ENCODE assay signal across 1 cellular context in the genomic region with DNA sequence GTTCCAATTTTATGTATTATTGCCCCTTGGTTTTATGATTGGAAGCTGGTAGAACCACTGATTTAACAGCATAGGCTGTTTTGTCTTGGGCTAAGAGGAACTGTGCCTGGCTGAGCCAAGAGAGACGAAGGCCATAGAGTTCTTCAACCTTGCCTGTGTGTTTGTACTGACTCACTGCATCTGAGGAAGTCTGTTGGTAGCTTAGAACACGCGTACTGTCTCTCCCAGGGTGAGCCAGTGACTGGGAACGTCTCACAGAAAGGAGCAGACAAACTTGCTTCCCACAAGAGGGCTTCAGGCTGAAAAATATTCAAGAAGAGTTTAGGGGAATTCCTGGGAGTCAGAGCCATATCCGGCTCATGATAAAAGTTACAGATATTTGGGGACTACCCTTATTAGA.
TF ChIP-seq lines count a peak whose summit lies in the region.

No MANE protein-coding gene starts in this region.

TF ChIP-seq in GM12878, 131 proteins besides CTCF, POLR2A, EP300 and RAD21 (continued from another document):
- TF ChIP-seq ELK1 (IDR thresholded peaks at IDR 0.05; ENCODE audit: low read depth, low read length), result no peak
- no peak for TF ChIP-seq ETV6 (conservative IDR thresholded peaks at IDR 0.05 in 1 of 2, IDR thresholded peaks at IDR 0.05 in 1 of 2; ENCODE audit: borderline replicate concordance in 1 of 2, low read depth in 1 of 2)
- TF ChIP-seq BHLHE40 (IDR thresholded peaks at IDR 0.05; ENCODE audit: borderline replicate concordance in 1 of 2, low read depth in 2 of 2, low read length in 1 of 2), result no peak
- no peak for TF ChIP-seq SRF (IDR thresholded peaks at IDR 0.05; ENCODE audit: low read depth in 2 of 2, low read length in 2 of 2)
- no peak for TF ChIP-seq IRF4 (IDR thresholded peaks at IDR 0.05; ENCODE audit: low read depth, low read length)
- TF ChIP-seq, protein P1, sequence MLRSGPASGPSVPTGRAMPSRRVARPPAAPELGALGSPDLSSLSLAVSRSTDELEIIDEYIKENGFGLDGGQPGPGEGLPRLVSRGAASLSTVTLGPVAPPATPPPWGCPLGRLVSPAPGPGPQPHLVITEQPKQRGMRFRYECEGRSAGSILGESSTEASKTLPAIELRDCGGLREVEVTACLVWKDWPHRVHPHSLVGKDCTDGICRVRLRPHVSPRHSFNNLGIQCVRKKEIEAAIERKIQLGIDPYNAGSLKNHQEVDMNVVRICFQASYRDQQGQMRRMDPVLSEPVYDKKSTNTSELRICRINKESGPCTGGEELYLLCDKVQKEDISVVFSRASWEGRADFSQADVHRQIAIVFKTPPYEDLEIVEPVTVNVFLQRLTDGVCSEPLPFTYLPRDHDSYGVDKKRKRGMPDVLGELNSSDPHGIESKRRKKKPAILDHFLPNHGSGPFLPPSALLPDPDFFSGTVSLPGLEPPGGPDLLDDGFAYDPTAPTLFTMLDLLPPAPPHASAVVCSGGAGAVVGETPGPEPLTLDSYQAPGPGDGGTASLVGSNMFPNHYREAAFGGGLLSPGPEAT (IDR thresholded peaks at IDR 0.05; ENCODE audit: low read depth), result 0 out of 2 replicates have a peak, but pooled peaks have one; percentile 38
- peak; percentile 61; the same call in 1 of the 2 replicates for TF ChIP-seq SPI1 (IDR thresholded peaks at IDR 0.05; ENCODE audit: borderline replicate concordance, insufficient read depth, low read depth, low read length)
- TF ChIP-seq SMAD5 (IDR thresholded peaks at IDR 0.05; ENCODE audit: low read depth), result no peak
- TF ChIP-seq, protein P2, sequence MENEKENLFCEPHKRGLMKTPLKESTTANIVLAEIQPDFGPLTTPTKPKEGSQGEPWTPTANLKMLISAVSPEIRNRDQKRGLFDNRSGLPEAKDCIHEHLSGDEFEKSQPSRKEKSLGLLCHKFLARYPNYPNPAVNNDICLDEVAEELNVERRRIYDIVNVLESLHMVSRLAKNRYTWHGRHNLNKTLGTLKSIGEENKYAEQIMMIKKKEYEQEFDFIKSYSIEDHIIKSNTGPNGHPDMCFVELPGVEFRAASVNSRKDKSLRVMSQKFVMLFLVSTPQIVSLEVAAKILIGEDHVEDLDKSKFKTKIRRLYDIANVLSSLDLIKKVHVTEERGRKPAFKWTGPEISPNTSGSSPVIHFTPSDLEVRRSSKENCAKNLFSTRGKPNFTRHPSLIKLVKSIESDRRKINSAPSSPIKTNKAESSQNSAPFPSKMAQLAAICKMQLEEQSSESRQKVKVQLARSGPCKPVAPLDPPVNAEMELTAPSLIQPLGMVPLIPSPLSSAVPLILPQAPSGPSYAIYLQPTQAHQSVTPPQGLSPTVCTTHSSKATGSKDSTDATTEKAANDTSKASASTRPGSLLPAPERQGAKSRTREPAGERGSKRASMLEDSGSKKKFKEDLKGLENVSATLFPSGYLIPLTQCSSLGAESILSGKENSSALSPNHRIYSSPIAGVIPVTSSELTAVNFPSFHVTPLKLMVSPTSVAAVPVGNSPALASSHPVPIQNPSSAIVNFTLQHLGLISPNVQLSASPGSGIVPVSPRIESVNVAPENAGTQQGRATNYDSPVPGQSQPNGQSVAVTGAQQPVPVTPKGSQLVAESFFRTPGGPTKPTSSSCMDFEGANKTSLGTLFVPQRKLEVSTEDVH (IDR thresholded peaks at IDR 0.05; ENCODE audit: low read depth, partially characterized antibody), result no peak
- TF ChIP-seq SP1 (IDR thresholded peaks at IDR 0.05; ENCODE audit: low read depth, low read length), result no peak
- TF ChIP-seq SMC3 (IDR thresholded peaks at IDR 0.05; ENCODE audit: borderline replicate concordance, low read length), result no peak
- TF ChIP-seq MEF2B (IDR thresholded peaks at IDR 0.05; ENCODE audit: partially characterized antibody, poor library complexity, severe bottlenecking), result no peak
- 0 out of 2 replicates have a peak, but pooled peaks have one; percentile 16 for TF ChIP-seq DPF2 (IDR thresholded peaks at IDR 0.05)
- no peak for TF ChIP-seq USF1 (IDR thresholded peaks at IDR 0.05; ENCODE audit: borderline replicate concordance, extremely low read length, insufficient read depth, low read depth, low read length)
- TF ChIP-seq SMAD1 (IDR thresholded peaks at IDR 0.05; ENCODE audit: low read depth, partially characterized antibody), result no peak
- no peak for TF ChIP-seq TBL1XR1 (IDR thresholded peaks at IDR 0.05; ENCODE audit: low read depth, low read length)
- TF ChIP-seq BACH1 (IDR thresholded peaks at IDR 0.05; ENCODE audit: borderline replicate concordance), result no peak
- TF ChIP-seq POLR2AphosphoS2 (IDR thresholded peaks at IDR 0.05; ENCODE audit: low read depth, low read length), result no peak
- TF ChIP-seq MYC (IDR thresholded peaks at IDR 0.05; ENCODE audit: insufficient read depth, insufficient read length, insufficient replicate concordance, low read length, severe bottlenecking), result no peak
- TF ChIP-seq MXI1 (IDR thresholded peaks at IDR 0.05; ENCODE audit: low read depth, low read length), result no peak
- TF ChIP-seq HSF1 (IDR thresholded peaks at IDR 0.05; ENCODE audit: low read depth, low read length), result no peak
- no peak for TF ChIP-seq ZNF207 (IDR thresholded peaks at IDR 0.05; ENCODE audit: borderline replicate concordance)
- TF ChIP-seq ZSCAN29 (IDR thresholded peaks at IDR 0.05), result no peak
- no peak for TF ChIP-seq NBN (IDR thresholded peaks at IDR 0.05)
- peak; percentile 34; the same call in 1 of the 2 replicates for TF ChIP-seq IKZF1 (conservative IDR thresholded peaks at IDR 0.05)
- no peak for TF ChIP-seq TCF3 (IDR thresholded peaks at IDR 0.05; ENCODE audit: borderline replicate concordance, insufficient read depth, low read depth, low read length)
- TF ChIP-seq STAT3 (IDR thresholded peaks at IDR 0.05; ENCODE audit: low read depth, low read length), result no peak
- no peak for TF ChIP-seq HCFC1 (IDR thresholded peaks at IDR 0.05; ENCODE audit: low read length)
- TF ChIP-seq TARDBP (IDR thresholded peaks at IDR 0.05; ENCODE audit: borderline replicate concordance), result no peak
- TF ChIP-seq CREM (IDR thresholded peaks at IDR 0.05; ENCODE audit: low read depth), result no peak
- no peak for TF ChIP-seq YY1 (IDR thresholded peaks at IDR 0.05; ENCODE audit: low read depth, low read length)
- TF ChIP-seq ZNF384 (IDR thresholded peaks at IDR 0.05; ENCODE audit: borderline replicate concordance, low read depth, low read length), result no peak
- TF ChIP-seq NFIC (IDR thresholded peaks at IDR 0.05; ENCODE audit: low read depth, low read length), result no peak
- TF ChIP-seq POU2F2 (IDR thresholded peaks at IDR 0.05; ENCODE audit: borderline replicate concordance, low read depth, low read length), result no peak
- TF ChIP-seq SUZ12 (IDR thresholded peaks at IDR 0.05; ENCODE audit: unreplicated experiment), result no peak
- TF ChIP-seq RAD51 (IDR thresholded peaks at IDR 0.05), result no peak
- TF ChIP-seq CHD1 (IDR thresholded peaks at IDR 0.05; ENCODE audit: low read depth, low read length), result no peak
- no peak for TF ChIP-seq JUNB (IDR thresholded peaks at IDR 0.05)
- TF ChIP-seq ZNF217 (IDR thresholded peaks at IDR 0.05), result no peak
